Comparison of ENCODE assay signal across 24 cellular contexts in the genomic region with DNA sequence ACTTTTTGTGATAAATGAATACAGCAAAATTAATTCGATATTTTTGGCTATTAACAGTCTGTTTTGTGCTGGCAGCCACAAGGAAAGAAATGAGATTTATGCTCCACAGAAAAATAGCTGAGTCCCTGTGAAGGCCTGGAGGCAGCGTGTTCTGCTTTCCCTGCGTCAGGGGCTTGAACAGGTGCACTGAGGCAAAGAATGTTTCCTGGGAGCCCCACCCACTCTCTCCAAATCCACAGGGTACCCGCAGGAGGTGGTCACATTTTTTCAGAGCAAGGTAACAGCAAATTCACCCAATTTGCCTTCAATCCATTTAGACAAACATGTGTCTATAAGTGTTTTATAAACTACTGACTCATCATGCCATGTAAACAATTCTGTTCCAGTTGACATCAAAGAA.
"Had no signal": no experiment of that assay in that cellular context is flagged by ENCODE, and none has a peak within 500 bp of the region (broad histone marks: within the 10 kb centered on the region; RNA-seq: fewer than 3 reads in every experiment).

No MANE protein-coding gene starts in this region.

- H3K4me1 ChIP-seq: esophagus muscularis mucosa, foreskin keratinocyte, heart left ventricle, left ventricle myocardium inferior, stomach, thyroid gland, upper lobe of left lung had no signal

- FAIRE-seq: islet of Langerhans had no signal

- H3K9me3 ChIP-seq: thyroid gland, upper lobe of left lung had no signal

- H3K27me3 ChIP-seq: foreskin keratinocyte, thyroid gland, upper lobe of left lung had no signal

- H3K36me3 ChIP-seq: cardiac muscle cell, esophagus muscularis mucosa, heart left ventricle, left ventricle myocardium inferior, stomach, thyroid gland, upper lobe of left lung had no signal

- H3K4me3 ChIP-seq: cardiac muscle cell, esophagus muscularis mucosa, heart left ventricle, left ventricle myocardium inferior, lung, stomach, thyroid gland, upper lobe of left lung had no signal

- DNase-seq: activated CD4-positive, alpha-beta memory T cell treated with anti-CD3 and anti-CD28 coated beads, Interleukin-2, amount 10 ng/mL, durations not matched to agents 7 days and 5 days; activated CD4-positive, alpha-beta T cell treated with anti-CD3 and anti-CD28 coated beads, Interleukin-2, amount 10 ng/mL, durations not matched to agents 7 days and 5 days; activated CD4-positive, CD25-positive, alpha-beta regulatory T cell treated with anti-CD3 and anti-CD28 coated beads, Interleukin-2, amount 50 U/mL, for 72 hours; activated naive CD4-positive, alpha-beta T cell treated with Interleukin-2 at 50 U/mL for 16 hours; activated T-cell treated with anti-CD3 and anti-CD28 coated beads, Interleukin-2, amount 50 U/mL, for 48 hours; anterior cingulate cortex; cortex of kidney; foreskin keratinocyte; heart left ventricle; left ventricle myocardium inferior; mesendoderm; right cardiac atrium; stimulated activated CD4-positive, alpha-beta T cell treated with anti-CD3 and anti-CD28 coated beads, Interleukin-15, amount 100 ng/mL, for 24 hours; stimulated activated CD4-positive, alpha-beta T cell treated with anti-CD3 and anti-CD28 coated beads, Interleukin-2, amount 100 ng/mL, for 24 hours; stimulated activated naive B cell treated with anti-CD40 and anti-IgM and Interleukin-4, amounts not matched to agents 10 μg/mL and 1 μg/mL and 100 μg/mL, for 72 hours; stomach; T-helper 17 cell; thyroid gland; upper lobe of left lung had no signal

- ATAC-seq: foreskin keratinocyte; heart left ventricle; natural killer cell treated with Interleukin-12 subunit alpha and Interleukin-12 subunit beta and Interleukin-15 and Interleukin-18, amount 100 ng/mL, for 72 hours; right cardiac atrium; stimulated activated naive B cell treated with anti-CD40 and anti-IgM and Interleukin-4, amounts not matched to agents 10 μg/mL and 1 μg/mL and 100 μg/mL, for 72 hours; T-helper 17 cell had no signal

- H3K27ac ChIP-seq: cardiac muscle cell, esophagus muscularis mucosa, foreskin keratinocyte, heart left ventricle, left ventricle myocardium inferior, stomach, thyroid gland, upper lobe of left lung had no signal
